24 cellular contexts compared by ENCODE assay signal in the genomic region with DNA sequence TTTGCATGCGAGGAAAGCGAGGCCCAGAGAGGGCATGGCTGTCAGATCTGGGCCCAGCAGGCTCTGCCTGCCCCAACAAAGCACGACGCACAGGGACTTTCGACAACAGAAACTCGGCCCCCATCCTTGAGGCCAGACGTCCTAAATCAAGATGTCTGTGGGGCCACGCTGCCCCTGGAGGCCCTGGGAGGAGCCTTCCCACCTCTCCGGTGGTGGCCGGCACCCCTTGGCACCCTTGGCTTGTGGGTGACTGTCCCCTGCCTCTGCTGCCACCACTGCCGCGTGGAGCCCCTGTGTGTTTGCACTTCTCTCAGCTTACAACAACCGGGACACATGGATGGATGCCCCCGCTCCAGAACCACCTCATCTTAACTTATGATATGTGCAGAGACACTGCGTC. TPM values are rescaled to one million over a fixed set of nuclear protein-coding genes. Genes with fewer than 3 reads are reported as not detected.
DNase-seq lines count a peak whose midpoint lies in the region; ATAC-seq and TF ChIP-seq lines count a peak whose summit lies in the region.
"Had no signal": no experiment of that assay in that cellular context is flagged by ENCODE, and none has a peak within 500 bp of the region (broad histone marks: within the 10 kb centered on the region; RNA-seq: fewer than 3 reads in every experiment).

No MANE protein-coding gene starts in this region.

- no peaks in the 10 kb centered on the region for H3K36me3 ChIP-seq in PC-9 (ENCODE audit: low read depth)

- CTCF ChIA-PET in activated CD8-positive, alpha-beta memory T cell treated with anti-CD3 and anti-CD28 coated beads, Interleukin-2, amount 10 ng/mL, durations not matched to agents 7 days and 5 days (lab: Charles Lee) = interaction anchor here (1.6 to 1.8 kb wide), 2 partner anchors 9 to 10 kb away, joined by 6 to 7 read pairs; no protein-coding TSS in a partner anchor
- CTCF ChIA-PET in PC-9 (lab: Charles Lee) = interaction anchor here (0.6 kb wide), 1 partner anchor 90 kb away, joined by 23 read pairs; no protein-coding TSS in a partner anchor

- no peaks in the 10 kb centered on the region for H3K9me2 ChIP-seq in PC-9 (ENCODE audit: insufficient read depth)

- H3K27me3 Mint-ChIP-seq in activated CD8-positive, alpha-beta memory T cell treated with anti-CD3 and anti-CD28 coated beads, Interleukin-2, amount 10 ng/mL, durations not matched to agents 7 days and 5 days = no peaks in the 10 kb centered on the region
- H3K27me3 Mint-ChIP-seq in nephron (ENCODE audit: low read depth) = no peaks in the 10 kb centered on the region
- H3K27me3 Mint-ChIP-seq: IgD-negative memory B cell had no signal

- peaks cover 14% of the 10 kb centered on the region for H4K20me1 ChIP-seq in PC-9 (ENCODE audit: insufficient read depth)

- H3K9me3 Mint-ChIP-seq in activated CD8-positive, alpha-beta memory T cell treated with anti-CD3 and anti-CD28 coated beads, Interleukin-2, amount 10 ng/mL, durations not matched to agents 7 days and 5 days (ENCODE audit: low read depth) = no peaks in the 10 kb centered on the region
- H3K9me3 Mint-ChIP-seq in nephron = no peaks in the 10 kb centered on the region
- H3K9me3 Mint-ChIP-seq: CD8-positive, alpha-beta T cell; IgD-negative memory B cell had no signal

- H3K4me2 ChIP-seq in PC-9 = no peak overlapping the region

- no peaks in the 10 kb centered on the region for H3K27me3 ChIP-seq in PC-9 (ENCODE audit: insufficient read depth, low read depth)
- H3K27me3 ChIP-seq: MG63 had no signal

- H3F3A ChIP-seq in PC-9 (ENCODE audit: insufficient read depth, low read depth) = peaks cover 40% of the 10 kb centered on the region; the same call in 1 of the 2 replicates

- no peak for TF ChIP-seq CTCF in nephron (IDR thresholded peaks at IDR 0.05; ENCODE audit: unreplicated experiment in 3 of 3)
- no peak for TF ChIP-seq CTCF in PC-9 (conservative IDR thresholded peaks at IDR 0.05)

- no peak overlapping the region for H3K27ac ChIP-seq in PC-9
- H3K27ac ChIP-seq: GM23248 had no signal

- no peak overlapping the region for H2AFZ ChIP-seq in PC-9
- H2AFZ ChIP-seq: GM23248 had no signal

- 0 out of 2 replicates have a peak, but pooled peaks cover 5% of the 10 kb centered on the region for H3K4me1 ChIP-seq in PC-9 (replicated peaks; ENCODE audit: insufficient read depth)

- peaks cover 28% of the 10 kb centered on the region for H3K4me1 Mint-ChIP-seq in activated CD8-positive, alpha-beta memory T cell treated with anti-CD3 and anti-CD28 coated beads, Interleukin-2, amount 10 ng/mL, durations not matched to agents 7 days and 5 days
- peaks cover 10% of the 10 kb centered on the region for H3K4me1 Mint-ChIP-seq in nephron

- H3K79me2 ChIP-seq in PC-9 (ENCODE audit: low read depth) = peaks cover 9% of the 10 kb centered on the region

- peak overlapping the region; percentile 58 for H3K27ac Mint-ChIP-seq in activated CD8-positive, alpha-beta memory T cell treated with anti-CD3 and anti-CD28 coated beads, Interleukin-2, amount 10 ng/mL, durations not matched to agents 7 days and 5 days
- H3K27ac Mint-ChIP-seq in nephron = no peak overlapping the region
- H3K27ac Mint-ChIP-seq: CD8-positive, alpha-beta T cell; IgD-negative memory B cell had no signal

- no peak for DNase-seq in activated CD8-positive, alpha-beta memory T cell treated with anti-CD3 and anti-CD28 coated beads, Interleukin-2, amount 10 ng/mL, durations not matched to agents 7 days and 5 days
- DNase-seq in activated CD8-positive, alpha-beta memory T cell treated with anti-CD3 and anti-CD28 coated beads, Interleukin-2, amount 50 U/mL, for 48 hours = no peak
- DNase-seq in PC-9 = no peak
- DNase-seq: Calu3, EL, GM23248, Kasumi-1, MG63, NCI-H1048, NCI-H1436, NCI-H1930, NCI-H226, NCI-H524, NCI-H82, OCI-M1, SIG-M5 had no signal

- no TSS peak for BruUV-seq in PC-9 (replicated peaks; lab: Mats Ljungman, UMichigan)

- no peak overlapping the region for H3K4me3 ChIP-seq in PC-9
- H3K4me3 ChIP-seq: GM12878, GM23248, MG63 had no signal

- H3K4me3 Mint-ChIP-seq in activated CD8-positive, alpha-beta memory T cell treated with anti-CD3 and anti-CD28 coated beads, Interleukin-2, amount 10 ng/mL, durations not matched to agents 7 days and 5 days = no peak overlapping the region
- peak overlapping the region in 2 of 3 experiments; percentile 23 to 41 for H3K4me3 Mint-ChIP-seq in nephron
- H3K4me3 Mint-ChIP-seq: CD8-positive, alpha-beta T cell had no signal

- peaks cover 12% of the 10 kb centered on the region for H3K36me3 Mint-ChIP-seq in activated CD8-positive, alpha-beta memory T cell treated with anti-CD3 and anti-CD28 coated beads, Interleukin-2, amount 10 ng/mL, durations not matched to agents 7 days and 5 days
- H3K36me3 Mint-ChIP-seq in nephron (ENCODE audit: low read depth) = peaks cover 19% of the 10 kb centered on the region

- ATAC-seq in activated CD8-positive, alpha-beta memory T cell treated with anti-CD3 and anti-CD28 coated beads, Interleukin-2, amount 10 ng/mL, durations not matched to agents 7 days and 5 days = no peak
- ATAC-seq: CD8-positive, alpha-beta T cell; GM12878; HCT116; SK-N-SH treated with all-trans-retinoic acid at 6 μM for 48 hours had no signal

- no peaks in the 10 kb centered on the region for H3K9me3 ChIP-seq in PC-9 (ENCODE audit: insufficient read depth, low read depth)
- H3K9me3 ChIP-seq: MG63 had no signal

- POLR2A ChIA-PET in PC-9 (lab: Charles Lee; ENCODE audit: unreplicated experiment) = no interaction called here

- intact Hi-C loops in PC-9 (cut with micrococcal nuclease; ENCODE audit: unreplicated experiment) = loop anchor here (10.0 kb wide), 1 partner anchor 134 kb away; a partner anchor contains a TSS

RNA-seq across cellular contexts. Expression of a gene that starts 4.4 kb away (rescaled TPM):
- total RNA-seq in activated CD8-positive, alpha-beta memory T cell treated with anti-CD3 and anti-CD28 coated beads, Interleukin-2, amount 10 ng/mL, durations not matched to agents 7 days and 5 days = 10 to 100 TPM; 64.5 to 87.9 TPM
- total RNA-seq in PC-9 (2021) = 61.5 and 95.3 TPM in 2 replicates

RNA-seq across cellular contexts. Expression of a gene that starts 11.7 kb away (rescaled TPM):
- total RNA-seq in activated CD8-positive, alpha-beta memory T cell treated with anti-CD3 and anti-CD28 coated beads, Interleukin-2, amount 10 ng/mL, durations not matched to agents 7 days and 5 days = not detected
- total RNA-seq in PC-9 (2021) = 0.11 and 0.13 TPM in 2 replicates
- total RNA-seq: A172, Calu3 had no signal

RNA-seq across cellular contexts. Expression of a gene that starts 32.4 kb away (rescaled TPM):
- 100 to 1,000 TPM; 172 to 212 TPM for total RNA-seq in activated CD8-positive, alpha-beta memory T cell treated with anti-CD3 and anti-CD28 coated beads, Interleukin-2, amount 10 ng/mL, durations not matched to agents 7 days and 5 days
- 155 and 162 TPM in 2 replicates for total RNA-seq in PC-9 (2021)

RNA-seq across cellular contexts. Expression of a gene that starts 32.8 kb away (rescaled TPM):
- total RNA-seq in activated CD8-positive, alpha-beta memory T cell treated with anti-CD3 and anti-CD28 coated beads, Interleukin-2, amount 10 ng/mL, durations not matched to agents 7 days and 5 days = not detected
- not detected in 2 replicates for total RNA-seq in PC-9 (2021)
- total RNA-seq: A172; Calu3; CD8-positive, alpha-beta T cell; GM12878; GM23248; RPMI7951 had no signal

RNA-seq across cellular contexts. Expression of a gene that starts 37.9 kb away (rescaled TPM):
- total RNA-seq in activated CD8-positive, alpha-beta memory T cell treated with anti-CD3 and anti-CD28 coated beads, Interleukin-2, amount 10 ng/mL, durations not matched to agents 7 days and 5 days = 100 to 1,000 TPM; 295 to 296 TPM
- total RNA-seq in PC-9 (2021) = 168 and 206 TPM in 2 replicates
